In the genomic region with DNA sequence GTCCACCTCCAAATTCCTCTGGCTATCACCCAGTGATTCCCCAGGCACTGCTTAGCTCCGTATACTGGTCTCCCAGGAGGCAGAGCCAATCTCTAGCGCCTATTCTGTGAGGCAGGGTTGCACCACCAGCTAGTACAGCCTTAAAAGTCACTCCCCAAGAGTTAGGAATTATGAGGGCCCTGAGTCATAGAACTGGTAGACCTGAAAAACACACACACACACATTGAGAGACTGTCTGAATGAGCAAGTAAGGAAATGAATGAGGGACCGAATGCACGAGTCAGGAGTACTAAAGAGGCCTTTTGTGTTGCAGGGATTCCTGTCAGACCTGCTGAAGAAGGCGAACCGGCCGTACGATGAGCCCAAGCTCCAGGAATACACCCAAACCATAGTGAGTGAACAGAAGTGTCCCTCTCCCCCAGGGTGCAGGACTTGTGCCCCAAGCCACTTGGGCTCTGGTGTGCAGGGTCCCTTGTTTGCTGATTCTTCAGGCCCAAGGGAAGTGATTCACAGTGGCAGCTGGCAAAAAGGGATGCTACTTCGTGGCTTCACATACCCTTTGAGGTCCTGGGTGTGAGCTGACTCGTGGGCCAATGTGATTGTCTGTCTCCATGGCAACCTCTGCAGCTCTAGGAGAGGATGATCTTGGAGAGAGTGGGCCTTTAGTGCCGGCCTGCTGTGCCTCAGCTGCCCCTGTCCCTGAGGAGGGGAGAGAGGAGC, we compare ENCODE assay signal across 11 cellular contexts. TPM values are rescaled to one million over a fixed set of nuclear protein-coding genes. Genes with fewer than 3 reads are reported as not detected.
DNase-seq lines count a peak whose midpoint lies in the region; ATAC-seq and TF ChIP-seq lines count a peak whose summit lies in the region.
"Had no signal": no experiment of that assay in that cellular context is flagged by ENCODE, and none has a peak within 500 bp of the region (broad histone marks: within the 10 kb centered on the region; RNA-seq: fewer than 3 reads in every experiment).

No MANE protein-coding gene starts in this region.

- peaks cover 5% of the 10 kb centered on the region for H3K9me3 Mint-ChIP-seq in glutamatergic neuron (ENCODE audit: unreplicated experiment)
- no peaks in the 10 kb centered on the region for H3K9me3 Mint-ChIP-seq in effector memory CD8-positive, alpha-beta T cell

- in situ Hi-C loops in SK-MEL-5 (cut with HindIII; ENCODE audit: low pct_unique_long_range_greater_than_20kb, low sequenced_read_pairs), result no loop called here

- intact Hi-C loops in left cardiac atrium (cut with DNase I), result no loop called here

- H3K27ac ChIP-seq in right atrium auricular region (no peak overlapping the region), suprapubic skin (peak overlapping the region; percentile 41), osteoblast (ENCODE audit: low read depth, low read length) (no peak overlapping the region)

- no peak overlapping the region for H3K4me2 ChIP-seq in osteoblast (ENCODE audit: insufficient read depth, low read length)

- no peaks in the 10 kb centered on the region for H3K4me1 ChIP-seq in right atrium auricular region
- H3K4me1 ChIP-seq in suprapubic skin, result peaks cover 13% of the 10 kb centered on the region
- no peaks in the 10 kb centered on the region for H3K4me1 ChIP-seq in osteoblast (ENCODE audit: insufficient read depth, low read length)

- TF ChIP-seq CTCF in right atrium auricular region (IDR thresholded peaks at IDR 0.05), result no peak
- no peak for TF ChIP-seq CTCF in glutamatergic neuron (IDR thresholded peaks at IDR 0.05; ENCODE audit: partially characterized antibody, unreplicated experiment)
- no peak for TF ChIP-seq CTCF in suprapubic skin (IDR thresholded peaks at IDR 0.05)
- no peak for TF ChIP-seq CTCF in osteoblast (IDR thresholded peaks at IDR 0.05; ENCODE audit: extremely low read depth, low read depth, low read length)

- WGBS in suprapubic skin, result 51% methylated on average over 10 of the region's 11 CpGs

- H4K20me1 ChIP-seq in osteoblast (ENCODE audit: insufficient read depth, low read length), result no peaks in the 10 kb centered on the region

- DNase-seq in left cardiac atrium (no peak), right atrium auricular region (ENCODE audit: low spot score) (no peak), SK-MEL-5 (ENCODE audit: low read depth, low spot score) (peak; percentile 48), glutamatergic neuron (peak; percentile 41), suprapubic skin (ENCODE audit: low spot score in 2 of 2) (no peak), osteoblast (ENCODE audit: insufficient read length, low spot score, missing footprints) (no peak), epidermal melanocyte (ENCODE audit: insufficient read length, low spot score) (no peak)
- DNase-seq in effector memory CD8-positive, alpha-beta T cell, result no peak
- DNase-seq: NCI-H345, T-helper 17 cell had no signal

- no peaks in the 10 kb centered on the region for H3K9me3 ChIP-seq in right atrium auricular region
- no peaks in the 10 kb centered on the region for H3K9me3 ChIP-seq in suprapubic skin
- H3K9me3 ChIP-seq in osteoblast (ENCODE audit: low read depth, low read length), result no peaks in the 10 kb centered on the region

- no peak overlapping the region for H3K4me3 Mint-ChIP-seq in glutamatergic neuron (ENCODE audit: unreplicated experiment)
- H3K4me3 Mint-ChIP-seq in effector memory CD8-positive, alpha-beta T cell, result no peak overlapping the region
- H3K4me3 Mint-ChIP-seq: T-helper 17 cell had no signal

- TF ChIP-seq POLR2A in suprapubic skin (IDR thresholded peaks at IDR 0.05), result no peak

- no peaks in the 10 kb centered on the region for H3K79me2 ChIP-seq in osteoblast (ENCODE audit: insufficient read depth, low read length)

- peaks cover 4% of the 10 kb centered on the region for H3K4me1 Mint-ChIP-seq in glutamatergic neuron (ENCODE audit: low read depth, unreplicated experiment)
- H3K4me1 Mint-ChIP-seq in effector memory CD8-positive, alpha-beta T cell (ENCODE audit: low read depth in 2 of 2), result peaks cover 0 to 3% of the 10 kb centered on the region in 2 donors

- TF ChIP-seq EP300 in suprapubic skin (IDR thresholded peaks at IDR 0.05), result no peak

- H3K36me3 Mint-ChIP-seq in glutamatergic neuron (ENCODE audit: unreplicated experiment), result peaks cover 5% of the 10 kb centered on the region
- no peaks in the 10 kb centered on the region for H3K36me3 Mint-ChIP-seq in effector memory CD8-positive, alpha-beta T cell (ENCODE audit: insufficient read depth)

- no peak overlapping the region for H3K27ac Mint-ChIP-seq in glutamatergic neuron (ENCODE audit: unreplicated experiment)
- no peak overlapping the region for H3K27ac Mint-ChIP-seq in effector memory CD8-positive, alpha-beta T cell
- H3K27ac Mint-ChIP-seq: T-helper 17 cell had no signal

- H3K36me3 ChIP-seq in right atrium auricular region (no peaks in the 10 kb centered on the region), suprapubic skin (no peaks in the 10 kb centered on the region), osteoblast (ENCODE audit: insufficient read depth, low read length) (no peaks in the 10 kb centered on the region)

- no peaks in the 10 kb centered on the region for H3K27me3 ChIP-seq in right atrium auricular region
- H3K27me3 ChIP-seq in suprapubic skin, result peaks cover 25% of the 10 kb centered on the region
- H3K27me3 ChIP-seq in osteoblast (ENCODE audit: insufficient read depth, low read length), result no peaks in the 10 kb centered on the region

- H3K27me3 Mint-ChIP-seq in glutamatergic neuron (ENCODE audit: unreplicated experiment), result peaks cover 5% of the 10 kb centered on the region
- peaks cover 28 to 56% of the 10 kb centered on the region in 2 donors for H3K27me3 Mint-ChIP-seq in effector memory CD8-positive, alpha-beta T cell

- ATAC-seq in left cardiac atrium, result peak; percentile 74 to 97
- no peak for ATAC-seq in effector memory CD8-positive, alpha-beta T cell (replicated peaks)
- ATAC-seq: T-helper 17 cell had no signal

- H3K4me3 ChIP-seq in right atrium auricular region (no peak overlapping the region), suprapubic skin (no peak overlapping the region), osteoblast (ENCODE audit: insufficient read depth, low read length) (no peak overlapping the region)

- no peak overlapping the region for H2AFZ ChIP-seq in osteoblast (ENCODE audit: low read length)

RNA-seq across cellular contexts. Expression of gene CALB2, which starts 24.7 kb away (rescaled TPM):
- 10 to 100 TPM; 25.9 to 30.8 TPM for total RNA-seq in left cardiac atrium
- total RNA-seq in right atrium auricular region, result 10 to 100 TPM; 17.7 to 39.1 TPM
- 0.45 and 0.67 TPM in 2 replicates for total RNA-seq in SK-MEL-5 (2014; rRNA removed; shearing (Covaris generic))
- polyA plus RNA-seq in SK-MEL-5 (2015; cell fraction: cytosol; rRNA removed), result 2.0 and 5.0 TPM in 2 replicates
- 0.32 and 0.56 TPM in 2 replicates for polyA plus RNA-seq in SK-MEL-5 (2015; cell fraction: nucleus; rRNA removed)
- total RNA-seq in glutamatergic neuron (ENCODE audit: unreplicated experiment), result 0.39 TPM
- total RNA-seq in suprapubic skin, result 1 to 10 TPM; 4.3 to 7.7 (median 5.6) TPM
- total RNA-seq in osteoblast, result 1.1 and 2.4 TPM in 2 replicates
- total RNA-seq: T-helper 17 cell had no signal

RNA-seq across cellular contexts. Expression of gene TLE7, which starts 58.6 kb away (rescaled TPM):
- total RNA-seq in left cardiac atrium (not detected), right atrium auricular region (not detected), glutamatergic neuron (ENCODE audit: unreplicated experiment) (not detected), suprapubic skin (not detected), osteoblast (not detected in 2 replicates)
- not detected in 2 replicates for total RNA-seq in SK-MEL-5 (2014; rRNA removed; shearing (Covaris generic))
- polyA plus RNA-seq in SK-MEL-5 (2015; cell fraction: cytosol; rRNA removed), result not detected in 2 replicates
- polyA plus RNA-seq in SK-MEL-5 (2015; cell fraction: nucleus; rRNA removed), result not detected in 2 replicates
- total RNA-seq: T-helper 17 cell, urinary bladder had no signal
- polyA plus RNA-seq: urinary bladder had no signal

Comparison
In these comparisons a context has a peak if more than half of its experiments do, and no peak if none do; other contexts are left out.
1. DNase-seq: peak in SK-MEL-5 (single experiment) and glutamatergic neuron (single experiment); none in left cardiac atrium (single experiment), right atrium auricular region (single experiment), suprapubic skin (0 of 2), osteoblast (single experiment), epidermal melanocyte (single experiment) and effector memory CD8-positive, alpha-beta T cell (0 of 3).